9 cellular contexts compared by ENCODE assay signal in the genomic region with DNA sequence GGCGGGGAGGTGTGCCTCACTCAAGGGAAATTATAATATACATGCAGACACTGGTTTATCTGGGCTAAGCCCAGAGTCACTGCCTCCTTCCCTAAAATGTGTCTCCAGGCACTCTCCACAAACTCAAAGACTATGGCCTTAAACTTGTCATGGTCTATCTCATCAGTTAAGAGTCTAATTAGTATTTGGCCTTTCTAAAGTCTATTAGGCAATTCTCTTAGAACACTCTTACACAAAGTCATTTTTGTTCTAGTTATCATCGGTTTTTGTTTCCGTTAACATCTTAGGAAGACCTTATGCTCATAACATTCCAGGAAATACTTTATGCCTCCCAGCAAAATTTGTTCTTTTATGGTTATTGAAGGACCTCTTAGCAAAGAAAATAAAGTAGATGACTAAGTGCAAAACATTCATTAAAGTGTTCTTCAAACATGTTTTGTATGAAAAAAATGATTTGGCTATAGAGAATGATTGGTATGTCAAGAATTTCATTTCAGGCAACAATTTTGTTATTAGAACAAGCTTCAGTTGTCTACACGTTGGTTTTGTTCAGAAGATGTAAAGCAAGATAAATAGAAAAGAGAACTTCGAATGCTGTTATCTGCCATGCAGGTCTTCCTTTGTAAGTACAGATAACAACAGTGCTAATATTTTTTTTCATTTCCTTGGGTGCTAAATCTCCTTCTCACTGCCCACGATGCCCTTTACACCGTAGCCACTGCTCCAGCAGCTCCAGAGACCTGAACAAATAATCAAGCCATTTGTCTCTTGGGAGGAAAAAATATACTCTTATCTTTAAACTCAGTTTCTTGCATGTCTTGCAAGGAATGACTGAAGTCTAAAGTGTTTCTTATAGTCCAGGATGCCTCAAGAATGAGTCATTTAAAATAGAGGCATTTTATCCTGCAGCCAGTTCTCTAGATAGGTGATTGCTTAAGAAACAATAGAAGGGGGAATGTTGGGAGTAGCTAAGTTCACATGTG.
DNase-seq lines count a peak whose midpoint lies in the region; ATAC-seq, FAIRE-seq and TF ChIP-seq lines count a peak whose summit lies in the region.
"Had no signal": no experiment of that assay in that cellular context is flagged by ENCODE, and none has a peak within 500 bp of the region (broad histone marks: within the 10 kb centered on the region; RNA-seq: fewer than 3 reads in every experiment).

No MANE protein-coding gene starts in this region.

- FAIRE-seq in H54 (lab: Jason Lieb, UNC) (peak; percentile 93), kidney (lab: Jason Lieb, UNC) (no peak)

- peaks cover 25% of the 10 kb centered on the region for H3K4me1 ChIP-seq in skeletal muscle satellite cell (ENCODE audit: control insufficient read depth, insufficient read depth, low read length)
- no peaks in the 10 kb centered on the region for H3K4me1 ChIP-seq in kidney (ENCODE audit: control insufficient read depth in 1 of 2, insufficient read depth in 1 of 2, low read depth in 1 of 2, low read length in 2 of 2)

- intact Hi-C loops in kidney (cut with DNase I), result no loop called here

- H3K9me3 ChIP-seq in skeletal muscle satellite cell (replicated peaks; ENCODE audit: low read length) (no peaks in the 10 kb centered on the region), kidney (ENCODE audit: control insufficient read depth in 1 of 2, low read length in 2 of 2) (no peaks in the 10 kb centered on the region)

- no peak for TF ChIP-seq CTCF in fibroblast of the aortic adventitia (IDR thresholded peaks at IDR 0.05; ENCODE audit: insufficient read depth, low read length)
- no peak for TF ChIP-seq CTCF in kidney (IDR thresholded peaks at IDR 0.05; ENCODE audit: borderline replicate concordance, extremely low read depth, insufficient read depth)

- peak; percentile 9 for DNase-seq in H54 (ENCODE audit: insufficient read length, low spot score)
- peak; percentile 23 for DNase-seq in T1000 (lab: John Stamatoyannopoulos, UW)
- peak; percentile 81 for DNase-seq in fibroblast of the aortic adventitia (ENCODE audit: low read depth)
- DNase-seq in HEK293T (ENCODE audit: extremely low spot score), result no peak
- no peak for DNase-seq in NCI-H510A (lab: John Stamatoyannopoulos, UW)
- no peak for DNase-seq in kidney
- DNase-seq: NCI-H1092 treated with DMSO at 0.1 percent for 48 hours had no signal

- ATAC-seq in HG03135 (IDR thresholded peaks at IDR 0.05; ENCODE audit: unreplicated experiment), result no peak

- peak overlapping the region; percentile 58 for H3K4me2 ChIP-seq in skeletal muscle satellite cell (ENCODE audit: low read length)

- CTCF ChIA-PET in HEK293T (lab: Yijun Ruan, JAX), result no interaction called here

- POLR2A ChIA-PET in HEK293T (lab: Yijun Ruan, JAX), result no interaction called here

- no peaks in the 10 kb centered on the region for H3K27me3 ChIP-seq in skeletal muscle satellite cell (ENCODE audit: control insufficient read depth, insufficient read depth, low read length)

- H3K9ac ChIP-seq in skeletal muscle satellite cell (ENCODE audit: low read depth, low read length) (peak overlapping the region; percentile 56), kidney (ENCODE audit: low read length in 2 of 2) (no peak overlapping the region)

- H3K36me3 ChIP-seq in skeletal muscle satellite cell (ENCODE audit: insufficient read depth, low read length), result no peaks in the 10 kb centered on the region
- no peaks in the 10 kb centered on the region for H3K36me3 ChIP-seq in kidney (ENCODE audit: control insufficient read depth in 1 of 2, insufficient read depth in 2 of 2, low read length in 2 of 2)

- no peak for TF ChIP-seq POLR2A in H54 (IDR thresholded peaks at IDR 0.05; ENCODE audit: low read depth, low read length)

- H3K4me3 ChIP-seq in fibroblast of the aortic adventitia (ENCODE audit: low read depth, low read length) (no peak overlapping the region), skeletal muscle satellite cell (ENCODE audit: low read length) (peak overlapping the region; percentile 46), kidney (ENCODE audit: low read length in 2 of 2) (no peak overlapping the region)

- no peak overlapping the region for H3K27ac ChIP-seq in kidney (ENCODE audit: low read depth in 2 of 2, low read length in 2 of 2)

TF ChIP-seq in HEK293T, 16 proteins besides CTCF, POLR2A, EP300 and RAD21:
- TF ChIP-seq, protein P1, sequence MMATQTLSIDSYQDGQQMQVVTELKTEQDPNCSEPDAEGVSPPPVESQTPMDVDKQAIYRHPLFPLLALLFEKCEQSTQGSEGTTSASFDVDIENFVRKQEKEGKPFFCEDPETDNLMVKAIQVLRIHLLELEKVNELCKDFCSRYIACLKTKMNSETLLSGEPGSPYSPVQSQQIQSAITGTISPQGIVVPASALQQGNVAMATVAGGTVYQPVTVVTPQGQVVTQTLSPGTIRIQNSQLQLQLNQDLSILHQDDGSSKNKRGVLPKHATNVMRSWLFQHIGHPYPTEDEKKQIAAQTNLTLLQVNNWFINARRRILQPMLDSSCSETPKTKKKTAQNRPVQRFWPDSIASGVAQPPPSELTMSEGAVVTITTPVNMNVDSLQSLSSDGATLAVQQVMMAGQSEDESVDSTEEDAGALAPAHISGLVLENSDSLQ (IDR thresholded peaks at IDR 0.05), result no peak
- TF ChIP-seq NFRKB (IDR thresholded peaks at IDR 0.05) (no peak), HDGF (IDR thresholded peaks at IDR 0.05; ENCODE audit: borderline replicate concordance) (no peak), LEF1 (IDR thresholded peaks at IDR 0.05; ENCODE audit: borderline replicate concordance) (no peak), BHLHE40 (IDR thresholded peaks at IDR 0.05; ENCODE audit: borderline replicate concordance) (no peak)

Comparison
In these comparisons a context has a peak if more than half of its experiments do, and no peak if none do; other contexts are left out.
1. DNase-seq: peak in H54 (single experiment), T1000 (single experiment) and fibroblast of the aortic adventitia (single experiment); none in HEK293T (single experiment), NCI-H510A (single experiment) and kidney (single experiment).